In the genomic region with DNA sequence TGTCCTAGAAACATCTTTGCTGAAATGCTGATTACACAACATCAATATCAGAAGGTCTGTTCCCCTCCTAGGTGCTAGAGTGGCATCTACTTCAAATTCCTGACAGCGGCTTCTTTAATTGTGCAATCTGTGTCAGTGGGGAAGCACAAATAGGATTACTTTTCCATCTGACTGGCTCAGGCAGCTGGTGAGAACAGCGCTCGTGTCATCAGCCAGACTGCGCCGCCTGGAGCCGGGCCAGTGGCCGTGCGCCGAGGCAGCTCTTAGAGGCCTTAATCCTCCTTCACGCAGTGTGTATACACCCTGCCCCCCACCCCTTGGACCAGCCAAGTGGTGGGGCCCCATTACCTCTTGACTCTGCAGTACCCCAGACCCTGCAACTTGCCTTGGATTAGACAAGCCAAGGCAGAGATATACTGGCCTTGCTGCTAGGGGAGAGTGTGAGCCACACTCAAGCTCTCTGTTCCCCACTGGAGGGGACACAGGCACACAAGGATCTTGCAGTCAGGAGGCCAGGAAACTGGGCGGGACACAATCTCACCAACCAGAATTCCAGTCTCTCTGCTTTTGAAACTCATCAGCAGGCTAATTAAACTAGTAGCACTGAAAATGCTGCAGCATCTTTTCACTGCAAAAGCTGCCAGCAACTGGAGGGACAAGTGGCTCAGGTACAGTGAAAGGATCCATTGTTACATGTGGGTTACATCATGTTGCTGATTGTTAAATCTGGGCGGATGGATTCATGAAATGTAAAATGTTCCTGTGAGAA, we compare ENCODE assay signal across 8 cellular contexts. TPM values are rescaled to one million over a fixed set of nuclear protein-coding genes. Genes with fewer than 3 reads are reported as not detected.
DNase-seq lines count a peak whose midpoint lies in the region; ATAC-seq, FAIRE-seq and TF ChIP-seq lines count a peak whose summit lies in the region.

No MANE protein-coding gene starts in this region.

- H3K27me3 ChIP-seq in pancreas = no peaks in the 10 kb centered on the region

- H3K4me3 Mint-ChIP-seq in activated T-helper 1 cell treated with anti-CD3 and anti-CD28 coated beads, Interleukin-12 subunit alpha, Interleukin-12 subunit beta, Interleukin-2, Interleukin-4 antibody, amounts not matched to agents 30 ng/mL and 10 ng/mL and 1 ng/mL, durations not matched to agents 14 hours and 24 hours and 36 hours = no peak overlapping the region

- 6 to 7% methylated on average over 12 of the region's 12 CpGs for WGBS in pancreas, 2 donors

- H3K27ac Mint-ChIP-seq in activated T-helper 1 cell treated with anti-CD3 and anti-CD28 coated beads, Interleukin-12 subunit alpha, Interleukin-12 subunit beta, Interleukin-2, Interleukin-4 antibody, amounts not matched to agents 30 ng/mL and 10 ng/mL and 1 ng/mL, durations not matched to agents 14 hours and 24 hours and 36 hours = peak overlapping the region; percentile 55

- H3K4me3 ChIP-seq in pancreas = no peak overlapping the region

- FAIRE-seq in pancreas (lab: Jason Lieb, UNC) = no peak

- DNase-seq in DMS79 (lab: John Stamatoyannopoulos, UW) (peak; percentile 70), NCI-H146 treated with DMSO at 0.1 percent for 48 hours (lab: John Stamatoyannopoulos, UW; ENCODE audit: unreplicated experiment) (peak; percentile 29), Right ventricle myocardium inferior (ENCODE audit: missing footprints) (peak; percentile 92), pancreas (peak; percentile 61 to 90 (median 73)), amniotic stem cell (lab: John Stamatoyannopoulos, UW) (no peak)
- no peak for DNase-seq in activated T-helper 1 cell treated with anti-CD3 and anti-CD28 coated beads, Interleukin-12 subunit alpha, Interleukin-12 subunit beta, Interleukin-2, Interleukin-4 antibody, amounts not matched to agents 30 ng/mL and 10 ng/mL and 1 ng/mL, durations not matched to agents 14 hours and 24 hours and 36 hours (ENCODE audit: low spot score)

- H3K9me3 ChIP-seq in pancreas = no peaks in the 10 kb centered on the region

- peaks cover 67% of the 10 kb centered on the region for H3K4me1 Mint-ChIP-seq in activated T-helper 1 cell treated with anti-CD3 and anti-CD28 coated beads, Interleukin-12 subunit alpha, Interleukin-12 subunit beta, Interleukin-2, Interleukin-4 antibody, amounts not matched to agents 30 ng/mL and 10 ng/mL and 1 ng/mL, durations not matched to agents 14 hours and 24 hours and 36 hours (ENCODE audit: low read depth)

- ATAC-seq in Right ventricle myocardium inferior (peak; percentile 92), pancreas (peak; percentile 76 to 87 (median 84)), HG02884 (IDR thresholded peaks at IDR 0.05; ENCODE audit: unreplicated experiment) (no peak), GM21423 (IDR thresholded peaks at IDR 0.05; ENCODE audit: unreplicated experiment) (no peak)

- H3K27ac ChIP-seq in pancreas = peak overlapping the region in 3 of 4 donors; percentile 8 to 73 (median 68)

- no peaks in the 10 kb centered on the region for H3K36me3 ChIP-seq in pancreas

- H3K27me3 Mint-ChIP-seq in activated T-helper 1 cell treated with anti-CD3 and anti-CD28 coated beads, Interleukin-12 subunit alpha, Interleukin-12 subunit beta, Interleukin-2, Interleukin-4 antibody, amounts not matched to agents 30 ng/mL and 10 ng/mL and 1 ng/mL, durations not matched to agents 14 hours and 24 hours and 36 hours (ENCODE audit: insufficient read depth) = no peaks in the 10 kb centered on the region

- H3K4me1 ChIP-seq in pancreas = peaks cover 44 to 82% (median 45%) of the 10 kb centered on the region in 3 donors

- no peak for TF ChIP-seq CTCF in pancreas (IDR thresholded peaks at IDR 0.05)

- no peaks in the 10 kb centered on the region for H3K9me3 Mint-ChIP-seq in activated T-helper 1 cell treated with anti-CD3 and anti-CD28 coated beads, Interleukin-12 subunit alpha, Interleukin-12 subunit beta, Interleukin-2, Interleukin-4 antibody, amounts not matched to agents 30 ng/mL and 10 ng/mL and 1 ng/mL, durations not matched to agents 14 hours and 24 hours and 36 hours

- peaks cover 4% of the 10 kb centered on the region for H3K36me3 Mint-ChIP-seq in activated T-helper 1 cell treated with anti-CD3 and anti-CD28 coated beads, Interleukin-12 subunit alpha, Interleukin-12 subunit beta, Interleukin-2, Interleukin-4 antibody, amounts not matched to agents 30 ng/mL and 10 ng/mL and 1 ng/mL, durations not matched to agents 14 hours and 24 hours and 36 hours (ENCODE audit: low read depth)

- intact Hi-C loops in activated T-helper 1 cell treated with anti-CD3 and anti-CD28 coated beads, Interleukin-12 subunit alpha, Interleukin-12 subunit beta, Interleukin-2, Interleukin-4 antibody, amounts not matched to agents 30 ng/mL and 10 ng/mL and 1 ng/mL, durations not matched to agents 14 hours and 24 hours and 36 hours (cut with micrococcal nuclease) = no loop called here
- intact Hi-C loops in Right ventricle myocardium inferior (cut with DNase I) (loop anchor here (5.0 kb wide), 1 partner anchor 46 kb away; no protein-coding TSS in a partner anchor), pancreas (cut with DNase I) (no loop called here)

RNA-seq across cellular contexts. Expression of a gene that starts 48.9 kb away (rescaled TPM):
- total RNA-seq in activated T-helper 1 cell treated with anti-CD3 and anti-CD28 coated beads, Interleukin-12 subunit alpha, Interleukin-12 subunit beta, Interleukin-2, Interleukin-4 antibody, amounts not matched to agents 30 ng/mL and 10 ng/mL and 1 ng/mL, durations not matched to agents 14 hours and 24 hours and 36 hours = 0.20 TPM in 1 of 2 replicates, not detected in the other
- 0.14 TPM for total RNA-seq in Right ventricle myocardium inferior
- total RNA-seq in pancreas = under 1 TPM in 4 of 6 donors, not detected in 2; 0.09 to 0.59 (median 0.17) TPM
- under 1 TPM in 1 of 2 donors, not detected in 1; 0.16 TPM for polyA plus RNA-seq in pancreas

RNA-seq across cellular contexts. Expression of a gene that starts 51.2 kb away (rescaled TPM):
- 122 and 129 TPM in 2 replicates for total RNA-seq in activated T-helper 1 cell treated with anti-CD3 and anti-CD28 coated beads, Interleukin-12 subunit alpha, Interleukin-12 subunit beta, Interleukin-2, Interleukin-4 antibody, amounts not matched to agents 30 ng/mL and 10 ng/mL and 1 ng/mL, durations not matched to agents 14 hours and 24 hours and 36 hours
- total RNA-seq in Right ventricle myocardium inferior = 56.5 TPM
- 10 to 100 TPM; 36.2 to 53.3 (median 39.9) TPM for total RNA-seq in pancreas
- 10 to 100 TPM; 16.9 to 41.2 TPM for polyA plus RNA-seq in pancreas

Comparison
In these comparisons a context has a peak if more than half of its experiments do, and no peak if none do; other contexts are left out.
1. DNase-seq: peak in DMS79 (single experiment), NCI-H146 treated with DMSO at 0.1 percent for 48 hours (single experiment), Right ventricle myocardium inferior (single experiment) and pancreas (6 of 6); none in activated T-helper 1 cell treated with anti-CD3 and anti-CD28 coated beads, Interleukin-12 subunit alpha, Interleukin-12 subunit beta, Interleukin-2, Interleukin-4 antibody, amounts not matched to agents 30 ng/mL and 10 ng/mL and 1 ng/mL, durations not matched to agents 14 hours and 24 hours and 36 hours (single experiment) and amniotic stem cell (single experiment).
2. ATAC-seq: peak in Right ventricle myocardium inferior (single experiment) and pancreas (4 of 4); none in HG02884 (single experiment) and GM21423 (single experiment).